8 cellular contexts compared by ENCODE assay signal in genomic region chr16:70685938-70686375, GRCh38. TPM values are rescaled to one million over a fixed set of nuclear protein-coding genes. Genes with fewer than 3 reads are reported as not detected.
DNase-seq lines count a peak whose midpoint lies in the region; ATAC-seq and TF ChIP-seq lines count a peak whose summit lies in the region.

A gene with protein sequence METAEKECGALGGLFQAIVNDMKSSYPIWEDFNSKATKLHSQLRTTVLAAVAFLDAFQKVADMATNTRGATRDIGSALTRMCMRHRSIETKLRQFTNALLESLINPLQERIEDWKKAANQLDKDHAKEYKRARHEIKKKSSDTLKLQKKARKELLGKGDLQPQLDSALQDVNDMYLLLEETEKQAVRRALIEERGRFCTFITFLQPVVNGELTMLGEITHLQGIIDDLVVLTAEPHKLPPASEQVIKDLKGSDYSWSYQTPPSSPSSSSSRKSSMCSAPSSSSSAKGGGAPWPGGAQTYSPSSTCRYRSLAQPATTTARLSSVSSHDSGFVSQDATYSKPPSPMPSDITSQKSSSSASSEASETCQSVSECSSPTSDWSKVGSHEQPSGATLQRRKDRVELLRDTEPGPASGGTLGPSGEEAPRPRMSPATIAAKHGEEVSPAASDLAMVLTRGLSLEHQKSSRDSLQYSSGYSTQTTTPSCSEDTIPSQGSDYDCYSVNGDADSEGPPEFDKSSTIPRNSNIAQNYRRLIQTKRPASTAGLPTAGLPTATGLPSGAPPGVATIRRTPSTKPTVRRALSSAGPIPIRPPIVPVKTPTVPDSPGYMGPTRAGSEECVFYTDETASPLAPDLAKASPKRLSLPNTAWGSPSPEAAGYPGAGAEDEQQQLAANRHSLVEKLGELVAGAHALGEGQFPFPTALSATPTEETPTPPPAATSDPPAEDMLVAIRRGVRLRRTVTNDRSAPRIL (minus strand): TSS chr16:70686053. CDS start chr16:70685791, 262 bp downstream.

- no peaks in the 10 kb centered on the region for H3K27me3 ChIP-seq in kidney epithelial cell (ENCODE audit: control insufficient read depth, insufficient read depth, low read length)

- H3K4me3 Mint-ChIP-seq in dendritic cell treated with granulocyte-macrophage colony-stimulating factor and Interleukin-4, amounts not matched to agents 40 ng/mL and 50 ng/mL, for 4 days = peak within 1 kb of the TSS; percentile 35

- no peaks in the 10 kb centered on the region for H3K4me1 Mint-ChIP-seq in dendritic cell treated with granulocyte-macrophage colony-stimulating factor and Interleukin-4, amounts not matched to agents 40 ng/mL and 50 ng/mL, for 4 days (ENCODE audit: low read depth)

- TF ChIP-seq EP300 in Ishikawa (IDR thresholded peaks at IDR 0.05; ENCODE audit: borderline replicate concordance) = peak; percentile 58; the same call in 1 of the 2 replicates

- intact Hi-C loops in dendritic cell treated with granulocyte-macrophage colony-stimulating factor and Interleukin-4, amounts not matched to agents 40 ng/mL and 50 ng/mL, for 4 days (cut with micrococcal nuclease) = no loop called here

- no peaks in the 10 kb centered on the region for H3K36me3 ChIP-seq in SK-N-MC (ENCODE audit: insufficient read depth, low read length)
- H3K36me3 ChIP-seq in kidney epithelial cell (ENCODE audit: control insufficient read depth, insufficient read depth, low read length) = no peaks in the 10 kb centered on the region

- H3K27ac Mint-ChIP-seq in dendritic cell treated with granulocyte-macrophage colony-stimulating factor and Interleukin-4, amounts not matched to agents 40 ng/mL and 50 ng/mL, for 4 days = no peak within 1 kb of the TSS

- no peak for ATAC-seq in GM18907 (IDR thresholded peaks at IDR 0.05; ENCODE audit: unreplicated experiment)

- peaks cover 41% of the 10 kb centered on the region for H3K36me3 Mint-ChIP-seq in dendritic cell treated with granulocyte-macrophage colony-stimulating factor and Interleukin-4, amounts not matched to agents 40 ng/mL and 50 ng/mL, for 4 days (ENCODE audit: low read depth)

- no peaks in the 10 kb centered on the region for H3K9me3 ChIP-seq in SK-N-MC (ENCODE audit: low read depth, low read length)

- peak within 1 kb of the TSS; percentile 68 for H3K9ac ChIP-seq in SK-N-MC (ENCODE audit: insufficient read length)

- no peak for TF ChIP-seq RAD21 in Ishikawa (IDR thresholded peaks at IDR 0.05; ENCODE audit: low read depth)

- no peak for TF ChIP-seq CTCF in kidney epithelial cell (IDR thresholded peaks at IDR 0.05; ENCODE audit: insufficient read depth, low read length, poor library complexity, severe bottlenecking)

- peak within 1 kb of the TSS; percentile 79 for H3K4me3 ChIP-seq in SK-N-MC
- peak within 1 kb of the TSS; percentile 75 for H3K4me3 ChIP-seq in kidney epithelial cell (ENCODE audit: low read depth, low read length)

- no peaks in the 10 kb centered on the region for H3K9me3 Mint-ChIP-seq in dendritic cell treated with granulocyte-macrophage colony-stimulating factor and Interleukin-4, amounts not matched to agents 40 ng/mL and 50 ng/mL, for 4 days

- H3K27ac ChIP-seq in SK-N-MC = 0 out of 2 replicates have a peak within 1 kb of the TSS, but pooled peaks have one; percentile 42

- DNase-seq in DMS114 treated with DMSO at 0.1 percent for 48 hours (lab: John Stamatoyannopoulos, UW; ENCODE audit: unreplicated experiment) (peak; percentile 60), SK-N-MC (ENCODE audit: low read depth, low spot score) (no peak), kidney epithelial cell (ENCODE audit: low read depth) (no peak)
- peak; percentile 6 for DNase-seq in stimulated activated CD4-positive, alpha-beta T cell treated with anti-CD3 and anti-CD28 coated beads, Interleukin-2, amount 100 ng/mL, for 4 hours (ENCODE audit: low read depth)
- no peak for DNase-seq in activated CD4-positive, CD25-positive, alpha-beta regulatory T cell treated with anti-CD3 and anti-CD28 coated beads, Interleukin-2, amount 50 U/mL, for 72 hours

- H3K27me3 Mint-ChIP-seq in dendritic cell treated with granulocyte-macrophage colony-stimulating factor and Interleukin-4, amounts not matched to agents 40 ng/mL and 50 ng/mL, for 4 days = peaks cover 28% of the 10 kb centered on the region

TF ChIP-seq in Ishikawa, 13 proteins besides CTCF, POLR2A, EP300 and RAD21:
- TF ChIP-seq NFIC (IDR thresholded peaks at IDR 0.05) = no peak
- TF ChIP-seq TEAD4 (IDR thresholded peaks at IDR 0.05) = no peak
- TF ChIP-seq, protein P1, sequence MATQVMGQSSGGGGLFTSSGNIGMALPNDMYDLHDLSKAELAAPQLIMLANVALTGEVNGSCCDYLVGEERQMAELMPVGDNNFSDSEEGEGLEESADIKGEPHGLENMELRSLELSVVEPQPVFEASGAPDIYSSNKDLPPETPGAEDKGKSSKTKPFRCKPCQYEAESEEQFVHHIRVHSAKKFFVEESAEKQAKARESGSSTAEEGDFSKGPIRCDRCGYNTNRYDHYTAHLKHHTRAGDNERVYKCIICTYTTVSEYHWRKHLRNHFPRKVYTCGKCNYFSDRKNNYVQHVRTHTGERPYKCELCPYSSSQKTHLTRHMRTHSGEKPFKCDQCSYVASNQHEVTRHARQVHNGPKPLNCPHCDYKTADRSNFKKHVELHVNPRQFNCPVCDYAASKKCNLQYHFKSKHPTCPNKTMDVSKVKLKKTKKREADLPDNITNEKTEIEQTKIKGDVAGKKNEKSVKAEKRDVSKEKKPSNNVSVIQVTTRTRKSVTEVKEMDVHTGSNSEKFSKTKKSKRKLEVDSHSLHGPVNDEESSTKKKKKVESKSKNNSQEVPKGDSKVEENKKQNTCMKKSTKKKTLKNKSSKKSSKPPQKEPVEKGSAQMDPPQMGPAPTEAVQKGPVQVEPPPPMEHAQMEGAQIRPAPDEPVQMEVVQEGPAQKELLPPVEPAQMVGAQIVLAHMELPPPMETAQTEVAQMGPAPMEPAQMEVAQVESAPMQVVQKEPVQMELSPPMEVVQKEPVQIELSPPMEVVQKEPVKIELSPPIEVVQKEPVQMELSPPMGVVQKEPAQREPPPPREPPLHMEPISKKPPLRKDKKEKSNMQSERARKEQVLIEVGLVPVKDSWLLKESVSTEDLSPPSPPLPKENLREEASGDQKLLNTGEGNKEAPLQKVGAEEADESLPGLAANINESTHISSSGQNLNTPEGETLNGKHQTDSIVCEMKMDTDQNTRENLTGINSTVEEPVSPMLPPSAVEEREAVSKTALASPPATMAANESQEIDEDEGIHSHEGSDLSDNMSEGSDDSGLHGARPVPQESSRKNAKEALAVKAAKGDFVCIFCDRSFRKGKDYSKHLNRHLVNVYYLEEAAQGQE (IDR thresholded peaks at IDR 0.05; ENCODE audit: low read depth) = no peak
- peak; percentile 66 for TF ChIP-seq MAX (IDR thresholded peaks at IDR 0.05)
- TF ChIP-seq, protein P2, sequence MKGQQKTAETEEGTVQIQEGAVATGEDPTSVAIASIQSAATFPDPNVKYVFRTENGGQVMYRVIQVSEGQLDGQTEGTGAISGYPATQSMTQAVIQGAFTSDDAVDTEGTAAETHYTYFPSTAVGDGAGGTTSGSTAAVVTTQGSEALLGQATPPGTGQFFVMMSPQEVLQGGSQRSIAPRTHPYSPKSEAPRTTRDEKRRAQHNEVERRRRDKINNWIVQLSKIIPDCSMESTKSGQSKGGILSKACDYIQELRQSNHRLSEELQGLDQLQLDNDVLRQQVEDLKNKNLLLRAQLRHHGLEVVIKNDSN (IDR thresholded peaks at IDR 0.05) = peak; percentile 95
- no peak for TF ChIP-seq TAF1 (IDR thresholded peaks at IDR 0.05; ENCODE audit: low read depth)
- no peak for TF ChIP-seq FOXM1 (IDR thresholded peaks at IDR 0.05; ENCODE audit: borderline replicate concordance, low read depth)
- peak; percentile 48; the same call in 1 of the 2 replicates for TF ChIP-seq EGR1 (IDR thresholded peaks at IDR 0.05)
- peak; percentile 39; the same call in 1 of the 2 replicates for TF ChIP-seq TCF12 (IDR thresholded peaks at IDR 0.05; ENCODE audit: low read depth)
- TF ChIP-seq YY1 (IDR thresholded peaks at IDR 0.05; ENCODE audit: low read depth) = no peak
- peak; percentile 97; the same call in 1 of the 2 replicates for TF ChIP-seq ZBTB7A (IDR thresholded peaks at IDR 0.05; ENCODE audit: low read depth)
- TF ChIP-seq CEBPB (IDR thresholded peaks at IDR 0.05) = no peak
- TF ChIP-seq CREB1 (IDR thresholded peaks at IDR 0.05; ENCODE audit: low read depth) = no peak

RNA-seq across cellular contexts. Expression of the gene that starts here (rescaled TPM):
- 19.8 and 21.6 TPM in 2 replicates for total RNA-seq in kidney epithelial cell

Comparison
In these comparisons a context has a peak if more than half of its experiments do, and no peak if none do; other contexts are left out.
1. DNase-seq: peak in DMS114 treated with DMSO at 0.1 percent for 48 hours (single experiment) and stimulated activated CD4-positive, alpha-beta T cell treated with anti-CD3 and anti-CD28 coated beads, Interleukin-2, amount 100 ng/mL, for 4 hours (single experiment); none in SK-N-MC (single experiment), kidney epithelial cell (single experiment) and activated CD4-positive, CD25-positive, alpha-beta regulatory T cell treated with anti-CD3 and anti-CD28 coated beads, Interleukin-2, amount 50 U/mL, for 72 hours (single experiment).